In the genomic region with DNA sequence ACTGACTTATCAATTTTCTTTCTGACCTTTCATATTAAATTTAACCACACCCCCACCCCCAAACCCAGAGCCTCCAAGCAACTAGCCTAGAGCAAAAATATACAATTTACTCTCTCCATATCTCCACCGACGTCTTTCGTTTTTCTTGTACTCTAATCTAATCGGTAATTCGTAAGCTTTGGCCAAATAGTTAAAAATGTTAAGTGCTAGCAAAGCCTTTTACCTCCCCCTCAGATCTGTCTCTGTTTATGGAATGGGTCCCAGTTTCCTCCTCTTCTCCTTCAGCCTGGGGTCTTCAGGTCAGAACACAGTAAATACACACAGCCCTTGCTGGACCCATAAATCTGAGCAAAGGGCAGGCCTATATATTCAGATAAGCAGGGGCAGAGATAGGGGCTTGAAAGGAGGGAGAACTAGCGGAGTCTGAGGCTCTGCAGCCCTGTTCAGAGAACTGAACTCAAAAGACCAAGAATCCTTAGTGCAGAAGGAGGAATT, we compare ENCODE assay signal across 15 cellular contexts.
A peak's percentile ranks its signal among the peaks of the same experiment; 100 is the strongest.
DNase-seq lines count a peak whose midpoint lies in the region; TF ChIP-seq lines count a peak whose summit lies in the region.
"Had no signal": no experiment of that assay in that cellular context is flagged by ENCODE, and none has a peak within 500 bp of the region (broad histone marks: within the 10 kb centered on the region; RNA-seq: fewer than 3 reads in every experiment).

No MANE protein-coding gene starts in this region.

- H3K27ac ChIP-seq in stomach smooth muscle (ENCODE audit: low read length), result peak overlapping the region; percentile 53
- H3K27ac ChIP-seq: BLaER1 treated with 17β-estradiol and CSF1 and Interleukin-3, amounts not matched to agents 10 nM and 100 nM; GM23248; RWPE1 had no signal

- H3K4me3 ChIP-seq in fibroblast of the aortic adventitia (ENCODE audit: low read depth, low read length) (no peak overlapping the region), stomach smooth muscle (ENCODE audit: low read length in 2 of 2) (peak overlapping the region in 1 of 2 donors; percentile 4)
- H3K4me3 ChIP-seq: BLaER1 treated with 17β-estradiol and CSF1 and Interleukin-3, amounts not matched to agents 10 nM and 100 nM; GM23248 had no signal

- no peaks in the 10 kb centered on the region for H3K36me3 Mint-ChIP-seq in nephron progenitor cell (ENCODE audit: low read depth)
- H3K36me3 Mint-ChIP-seq in activated CD4-positive, alpha-beta T cell treated with anti-CD3 and anti-CD28 coated beads, Interleukin-2, amount 10 ng/mL, durations not matched to agents 7 days and 5 days (ENCODE audit: low read depth), result no peaks in the 10 kb centered on the region

- H3K4me3 Mint-ChIP-seq in nephron progenitor cell, result peak overlapping the region; percentile 62
- no peak overlapping the region for H3K4me3 Mint-ChIP-seq in activated CD4-positive, alpha-beta T cell treated with anti-CD3 and anti-CD28 coated beads, Interleukin-2, amount 10 ng/mL, durations not matched to agents 7 days and 5 days

- no peaks in the 10 kb centered on the region for H3K36me3 ChIP-seq in stomach smooth muscle (ENCODE audit: control insufficient read depth in 2 of 2, insufficient read depth in 2 of 2, low read length in 2 of 2)
- H3K36me3 ChIP-seq: BLaER1 treated with 17β-estradiol and CSF1 and Interleukin-3, amounts not matched to agents 10 nM and 100 nM had no signal

- peaks cover 13% of the 10 kb centered on the region for H3K4me1 ChIP-seq in stomach smooth muscle (ENCODE audit: control insufficient read depth, insufficient read depth, low read length)
- H3K4me1 ChIP-seq: BLaER1 treated with 17β-estradiol and CSF1 and Interleukin-3, amounts not matched to agents 10 nM and 100 nM had no signal

- TF ChIP-seq CTCF in fibroblast of the aortic adventitia (IDR thresholded peaks at IDR 0.05; ENCODE audit: insufficient read depth, low read length) (no peak), nephron progenitor cell (IDR thresholded peaks at IDR 0.05) (no peak)

- POLR2A ChIA-PET in activated CD4-positive, alpha-beta T cell treated with anti-CD3 and anti-CD28 coated beads, Interleukin-2, amount 10 ng/mL, durations not matched to agents 7 days and 5 days (lab: Charles Lee), result no interaction called here

- peak; percentile 15 for DNase-seq in HuH-7 (ENCODE audit: low spot score)
- peak; percentile 24 for DNase-seq in fibroblast of the aortic adventitia (ENCODE audit: low read depth)
- no peak for DNase-seq in nephron progenitor cell
- no peak for DNase-seq in activated CD4-positive, alpha-beta T cell treated with anti-CD3 and anti-CD28 coated beads, Interleukin-2, amount 10 ng/mL, durations not matched to agents 7 days and 5 days
- DNase-seq in SK-N-DZ (ENCODE audit: low spot score), result no peak
- no peak for DNase-seq in NCI-H187 (lab: John Stamatoyannopoulos, UW)
- DNase-seq: DND-41, GM23248, KBM-7, NCI-H1436, NCI-H2029 treated with DMSO at 0.1 percent for 48 hours, NCI-H774 had no signal

- peak overlapping the region; percentile 70 for H3K27ac Mint-ChIP-seq in nephron progenitor cell
- H3K27ac Mint-ChIP-seq in activated CD4-positive, alpha-beta T cell treated with anti-CD3 and anti-CD28 coated beads, Interleukin-2, amount 10 ng/mL, durations not matched to agents 7 days and 5 days, result no peak overlapping the region

- H3K27me3 Mint-ChIP-seq in nephron progenitor cell (ENCODE audit: low read depth, poor library complexity), result no peaks in the 10 kb centered on the region
- no peaks in the 10 kb centered on the region for H3K27me3 Mint-ChIP-seq in activated CD4-positive, alpha-beta T cell treated with anti-CD3 and anti-CD28 coated beads, Interleukin-2, amount 10 ng/mL, durations not matched to agents 7 days and 5 days

- H3K9me3 Mint-ChIP-seq in nephron progenitor cell, result no peaks in the 10 kb centered on the region
- H3K9me3 Mint-ChIP-seq in activated CD4-positive, alpha-beta T cell treated with anti-CD3 and anti-CD28 coated beads, Interleukin-2, amount 10 ng/mL, durations not matched to agents 7 days and 5 days, result no peaks in the 10 kb centered on the region

- no peak overlapping the region for H3K9ac ChIP-seq in stomach smooth muscle (ENCODE audit: low read length in 2 of 2)
- H3K9ac ChIP-seq: BLaER1 treated with 17β-estradiol and CSF1 and Interleukin-3, amounts not matched to agents 10 nM and 100 nM; GM23248 had no signal

- H3K27me3 ChIP-seq in stomach smooth muscle (ENCODE audit: control insufficient read depth in 1 of 2, insufficient read depth in 2 of 2, low read length in 2 of 2), result no peaks in the 10 kb centered on the region
- H3K27me3 ChIP-seq: BLaER1 treated with 17β-estradiol and CSF1 and Interleukin-3, amounts not matched to agents 10 nM and 100 nM had no signal

- peaks cover 77% of the 10 kb centered on the region for H3K4me1 Mint-ChIP-seq in nephron progenitor cell
- no peaks in the 10 kb centered on the region for H3K4me1 Mint-ChIP-seq in activated CD4-positive, alpha-beta T cell treated with anti-CD3 and anti-CD28 coated beads, Interleukin-2, amount 10 ng/mL, durations not matched to agents 7 days and 5 days

- no peaks in the 10 kb centered on the region for H3K9me3 ChIP-seq in stomach smooth muscle (ENCODE audit: control insufficient read depth in 2 of 2, low read length in 2 of 2)
- H3K9me3 ChIP-seq: BLaER1 treated with 17β-estradiol and CSF1 and Interleukin-3, amounts not matched to agents 10 nM and 100 nM had no signal

- CTCF ChIA-PET in activated CD4-positive, alpha-beta T cell treated with anti-CD3 and anti-CD28 coated beads, Interleukin-2, amount 10 ng/mL, durations not matched to agents 7 days and 5 days (lab: Charles Lee), result no interaction called here

Comparison
In these comparisons a context has a peak if more than half of its experiments do, and no peak if none do; other contexts are left out.
1. DNase-seq: peak in HuH-7 (single experiment) and fibroblast of the aortic adventitia (single experiment); none in nephron progenitor cell (single experiment), activated CD4-positive, alpha-beta T cell treated with anti-CD3 and anti-CD28 coated beads, Interleukin-2, amount 10 ng/mL, durations not matched to agents 7 days and 5 days (single experiment), SK-N-DZ (single experiment) and NCI-H187 (0 of 2).